ENCODE assay signal across 15 cellular contexts in genomic region chr5:179839328-179840256, GRCh38. TPM values are rescaled to one million over a fixed set of nuclear protein-coding genes. Genes with fewer than 3 reads are reported as not detected.
DNase-seq lines count a peak whose midpoint lies in the region; ATAC-seq, FAIRE-seq and TF ChIP-seq lines count a peak whose summit lies in the region.
"Had no signal": no experiment of that assay in that cellular context is flagged by ENCODE, and none has a peak within 500 bp of the region (broad histone marks: within the 10 kb centered on the region; RNA-seq: fewer than 3 reads in every experiment).

No MANE protein-coding gene starts in this region.

- peak; percentile 52 to 85 (median 83) for ATAC-seq in right lobe of liver
- ATAC-seq in GM21528 (IDR thresholded peaks at IDR 0.05; ENCODE audit: low FRiP score, unreplicated experiment): no peak
- ATAC-seq: stimulated activated naive CD8-positive, alpha-beta T cell treated with anti-CD3 and anti-CD28 coated beads, Interleukin-15, amount 100 ng/mL, for 72 hours had no signal

- H3K36me3 Mint-ChIP-seq in IgD-negative memory B cell: peaks cover 4% of the 10 kb centered on the region

- no peak for TF ChIP-seq CTCF in AG04450 (IDR thresholded peaks at IDR 0.05; ENCODE audit: low read depth, low read length)
- TF ChIP-seq CTCF in right lobe of liver (IDR thresholded peaks at IDR 0.05): no peak
- TF ChIP-seq CTCF in GM13976 (IDR thresholded peaks at IDR 0.05; ENCODE audit: borderline replicate concordance, control extremely low read depth, extremely low read depth, insufficient read depth, missing control alignments): no peak

- in situ Hi-C loops in GM13976 (cut with MboI; ENCODE audit: low sequenced_read_pairs, unreplicated experiment): no loop called here

- CTCF ChIA-PET in AG04450 (lab: Charles Lee): no interaction called here

- 37% methylated on average over 6 of the region's 16 CpGs for WGBS in right lobe of liver (ENCODE audit: insufficient coverage, low coverage, low lambda C conversion rate, missing lambda C conversion rate)

- H3K4me3 ChIP-seq in AG04450 (ENCODE audit: low read depth, low read length): no peak overlapping the region
- no peak overlapping the region for H3K4me3 ChIP-seq in right lobe of liver

- H3K4me1 ChIP-seq in right lobe of liver: peaks cover 0 to 30% (median 3%) of the 10 kb centered on the region in 4 donors

- TF ChIP-seq POLR2A in right lobe of liver (IDR thresholded peaks at IDR 0.05): peak; percentile 13

- peaks cover 4 to 37% (median 16%) of the 10 kb centered on the region in 4 donors for H3K36me3 ChIP-seq in right lobe of liver

- H3K27me3 Mint-ChIP-seq in IgD-negative memory B cell: no peaks in the 10 kb centered on the region
- H3K27me3 Mint-ChIP-seq: B cell; stimulated activated naive CD8-positive, alpha-beta T cell treated with anti-CD3 and anti-CD28 coated beads, Interleukin-15, amount 100 ng/mL, for 72 hours had no signal

- POLR2A ChIA-PET in AG04450 (lab: Yijun Ruan, JAX): interaction anchor here (0.6 to 0.7 kb wide), 2 partner anchors 13 to 83 kb away, joined by 5 read pairs; no protein-coding TSS in a partner anchor

- DNase-seq in AG04450 (ENCODE audit: low read depth, low spot score): no peak
- no peak for DNase-seq in epithelial cell of prostate (ENCODE audit: low read depth, low spot score)
- DNase-seq in right lobe of liver: peak; percentile 68 to 92 (median 92)
- DNase-seq in NCI-H446 (lab: John Stamatoyannopoulos, UW): no peak
- no peak for DNase-seq in GM19239 (ENCODE audit: insufficient read length, low spot score)
- no peak for DNase-seq in GM13976 (ENCODE audit: low spot score)
- DNase-seq: GDM1; NCI-H1105; SHP77 treated with DMSO at 0.1 percent for 48 hours; stimulated activated naive CD8-positive, alpha-beta T cell treated with anti-CD3 and anti-CD28 coated beads, Interleukin-15, amount 100 ng/mL, for 72 hours; WERI-Rb-1 had no signal

- H3K27ac ChIP-seq in AG04450 (ENCODE audit: low read depth, low read length) (peak overlapping the region; percentile 21), epithelial cell of prostate (peak overlapping the region; percentile 42), right lobe of liver (peak overlapping the region in 1 of 3 donors; percentile 62)
- H3K27ac ChIP-seq: WERI-Rb-1 had no signal

- FAIRE-seq in GM19239 (lab: Jason Lieb, UNC): no peak
- FAIRE-seq: astrocyte had no signal

- H3K9me3 ChIP-seq in AG04450 (ENCODE audit: control insufficient read depth, insufficient read depth, low read length) (peaks cover 6% of the 10 kb centered on the region), right lobe of liver (no peaks in the 10 kb centered on the region)

- no peak overlapping the region for H3K4me3 Mint-ChIP-seq in IgD-negative memory B cell
- H3K4me3 Mint-ChIP-seq: B cell had no signal

- H3K4me1 Mint-ChIP-seq in IgD-negative memory B cell: peaks cover 5 to 10% (median 5%) of the 10 kb centered on the region in 3 donors

- intact Hi-C loops in right lobe of liver (cut with DNase I): no loop called here

- H3K27ac Mint-ChIP-seq in IgD-negative memory B cell: peak overlapping the region; percentile 16 to 94 (median 77)

- no peaks in the 10 kb centered on the region for H3K9me3 Mint-ChIP-seq in IgD-negative memory B cell

- H3K27me3 ChIP-seq in AG04450 (ENCODE audit: control insufficient read depth, insufficient read depth, low read length): no peaks in the 10 kb centered on the region
- H3K27me3 ChIP-seq in right lobe of liver: no peaks in the 10 kb centered on the region

RNA-seq across cellular contexts. Expression of gene SQSTM1, which starts 18.9 kb away (rescaled TPM):
- polyA plus RNA-seq in AG04450 (2011; rRNA removed): 366 and 589 TPM in 2 replicates
- polyA minus RNA-seq in AG04450 (2011; rRNA and poly(A)+ RNA removed): 215 and 259 TPM in 2 replicates
- 225 TPM for polyA plus RNA-seq in IgD-negative memory B cell
- total RNA-seq in right lobe of liver: 1,000 to 10,000 TPM in 2 of 6 experiments, 100 to 1,000 TPM in 4; 195 to 1,174 (median 649) TPM

RNA-seq across cellular contexts. Expression of gene MRNIP, which starts 19.0 kb away (rescaled TPM):
- polyA plus RNA-seq in AG04450 (2011; rRNA removed) (14.0 and 16.0 TPM in 2 replicates), IgD-negative memory B cell (26.2 TPM)
- polyA minus RNA-seq in AG04450 (2011; rRNA and poly(A)+ RNA removed): 9.6 and 12.3 TPM in 2 replicates
- 10 to 100 TPM in 3 of 6 experiments, 1 to 10 TPM in 3; 4.7 to 14.7 (median 9.0) TPM for total RNA-seq in right lobe of liver

RNA-seq across cellular contexts. Expression of gene MGAT4B, which starts 32.9 kb away (rescaled TPM):
- 102 and 149 TPM in 2 replicates for polyA plus RNA-seq in AG04450 (2011; rRNA removed)
- 122 and 152 TPM in 2 replicates for polyA minus RNA-seq in AG04450 (2011; rRNA and poly(A)+ RNA removed)
- 12.0 TPM for polyA plus RNA-seq in IgD-negative memory B cell
- 100 to 1,000 TPM; 151 to 259 (median 181) TPM for total RNA-seq in right lobe of liver

RNA-seq across cellular contexts. Expression of gene LTC4S, which starts 45.8 kb away (rescaled TPM):
- polyA plus RNA-seq in AG04450 (2011; rRNA removed) (0.40 and 0.56 TPM in 2 replicates), IgD-negative memory B cell (0.80 TPM)
- polyA minus RNA-seq in AG04450 (2011; rRNA and poly(A)+ RNA removed): 0.46 TPM in 1 of 2 replicates, not detected in the other
- 1 to 10 TPM in 3 of 6 experiments, under 1 TPM in 2, not detected in 1; 0.73 to 1.7 (median 1.4) TPM for total RNA-seq in right lobe of liver

Comparison
In these comparisons a context has a peak if more than half of its experiments do, and no peak if none do; other contexts are left out.
1. DNase-seq: peak in right lobe of liver (3 of 3); none in AG04450 (single experiment), epithelial cell of prostate (single experiment), NCI-H446 (0 of 2), GM19239 (single experiment) and GM13976 (single experiment).